ENCODE assay signal across 20 cellular contexts in genomic region chr7:4873071-4873944, GRCh38. TPM values are rescaled to one million over a fixed set of nuclear protein-coding genes. Genes with fewer than 3 reads are reported as not detected.
"Had no signal": no experiment of that assay in that cellular context is flagged by ENCODE, and none has a peak within 500 bp of the region (broad histone marks: within the 10 kb centered on the region; RNA-seq: fewer than 3 reads in every experiment).

No MANE protein-coding gene starts in this region.

- H3K4me3 Mint-ChIP-seq: activated B cell treated with CpG ODN at 0.5 μM for 24 hours; activated CD4-positive, alpha-beta memory T cell treated with anti-CD3 and anti-CD28 coated beads, Interleukin-2, amount 10 ng/mL, durations not matched to agents 7 days and 5 days; activated CD8-positive, alpha-beta memory T cell treated with anti-CD3 and anti-CD28 coated beads, Interleukin-2, amount 10 ng/mL, durations not matched to agents 7 days and 5 days; activated naive CD8-positive, alpha-beta T cell had no signal

- H3K36me3 Mint-ChIP-seq: activated CD8-positive, alpha-beta memory T cell treated with anti-CD3 and anti-CD28 coated beads, Interleukin-2, amount 10 ng/mL, durations not matched to agents 7 days and 5 days had no signal

- H3K27ac ChIP-seq: dorsolateral prefrontal cortex, epithelial cell of prostate, hepatocyte, parathyroid adenoma, tibial artery had no signal

- H3K9me3 Mint-ChIP-seq: activated B cell treated with CpG ODN at 0.5 μM for 24 hours; activated CD4-positive, alpha-beta memory T cell treated with anti-CD3 and anti-CD28 coated beads, Interleukin-2, amount 10 ng/mL, durations not matched to agents 7 days and 5 days had no signal

- H3K4me3 ChIP-seq: dorsolateral prefrontal cortex, hepatocyte, lung, tibial artery had no signal

- H3K4me1 Mint-ChIP-seq: activated B cell treated with CpG ODN at 0.5 μM for 24 hours had no signal

- H3K27ac Mint-ChIP-seq: activated B cell treated with CpG ODN at 0.5 μM for 24 hours; activated CD4-positive, alpha-beta memory T cell treated with anti-CD3 and anti-CD28 coated beads, Interleukin-2, amount 10 ng/mL, durations not matched to agents 7 days and 5 days; activated CD8-positive, alpha-beta memory T cell treated with anti-CD3 and anti-CD28 coated beads, Interleukin-2, amount 10 ng/mL, durations not matched to agents 7 days and 5 days; activated naive CD8-positive, alpha-beta T cell had no signal

- H3K27me3 ChIP-seq: hepatocyte, tibial artery had no signal

- H3K4me1 ChIP-seq: parathyroid adenoma, tibial artery had no signal

- DNase-seq: activated B cell treated with CpG ODN at 0.5 μM for 24 hours; activated CD4-positive, alpha-beta memory T cell treated with anti-CD3 and anti-CD28 coated beads, Interleukin-2, amount 10 ng/mL, durations not matched to agents 7 days and 5 days; activated CD4-positive, alpha-beta T cell treated with anti-CD3 and anti-CD28 coated beads for 48 hours; amniotic stem cell; foreskin fibroblast; left colon; stimulated activated CD4-positive, alpha-beta T cell treated with anti-CD3 and anti-CD28 coated beads, Interleukin-2, amount 100 ng/mL, for 24 hours; stimulated activated naive CD8-positive, alpha-beta T cell treated with anti-CD3 and anti-CD28 coated beads, Interleukin-15, Interleukin-2, amounts not matched to agents 100 U/mL and 50 U/mL, for 24 hours; T-helper 1 cell; T-helper 9 cell; tibial artery had no signal

RNA-seq across cellular contexts. Expression of gene RADIL, which starts 10.2 kb away (rescaled TPM):
- total RNA-seq: activated B cell treated with CpG ODN at 0.5 μM for 24 hours, mononuclear cell had no signal

RNA-seq across cellular contexts. Expression of gene PAPOLB, which starts 11.5 kb away (rescaled TPM):
- total RNA-seq: activated CD4-positive, alpha-beta memory T cell treated with anti-CD3 and anti-CD28 coated beads, Interleukin-2, amount 10 ng/mL, durations not matched to agents 7 days and 5 days; glomerular endothelial cell; hepatocyte; mononuclear cell had no signal
- polyA plus RNA-seq: hepatocyte had no signal
